In the genomic region with DNA sequence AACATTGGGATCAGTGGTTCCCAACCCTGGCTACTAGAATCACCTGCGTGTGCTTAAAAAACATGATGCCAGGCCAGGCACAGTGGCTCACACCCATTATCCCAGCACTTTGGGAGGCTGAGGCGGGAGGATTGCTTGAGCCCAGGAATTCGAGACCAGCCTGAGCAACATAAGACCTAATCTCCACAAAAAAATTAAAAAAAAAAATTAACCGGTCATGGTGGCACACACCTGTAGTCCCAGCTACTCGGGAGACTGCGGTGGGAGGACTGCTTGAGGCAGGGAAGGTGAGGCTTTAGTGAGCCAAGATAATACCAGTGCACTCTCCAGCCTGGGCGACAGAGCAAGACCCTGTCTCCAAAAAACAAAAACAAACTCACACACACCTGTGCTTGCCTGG, we compare ENCODE assay signal across 17 cellular contexts. TPM values are rescaled to one million over a fixed set of nuclear protein-coding genes. Genes with fewer than 3 reads are reported as not detected.
A peak's percentile ranks its signal among the peaks of the same experiment; 100 is the strongest.
DNase-seq lines count a peak whose midpoint lies in the region; ATAC-seq, FAIRE-seq and TF ChIP-seq lines count a peak whose summit lies in the region.
"Had no signal": no experiment of that assay in that cellular context is flagged by ENCODE, and none has a peak within 500 bp of the region (broad histone marks: within the 10 kb centered on the region; RNA-seq: fewer than 3 reads in every experiment).

No MANE protein-coding gene starts in this region.

- CTCF ChIA-PET in CD8-positive, alpha-beta T cell (lab: Charles Lee), result interaction anchor here (0.8 to 1.5 kb wide), 4 partner anchors 10 to 42 kb away, joined by 3 to 7 read pairs (median 3); no protein-coding TSS in a partner anchor
- CTCF ChIA-PET in T-cell (lab: Charles Lee), result interaction anchor here (0.6 kb wide), 2 partner anchors 43 to 1089 kb away, joined by 3 to 6 read pairs; no protein-coding TSS in a partner anchor

- no peaks in the 10 kb centered on the region for H3K36me3 ChIP-seq in CD8-positive, alpha-beta T cell (ENCODE audit: insufficient read depth, low read length)
- H3K36me3 ChIP-seq in sigmoid colon, result peaks cover 0 to 9% (median 2%) of the 10 kb centered on the region in 4 donors

- POLR2A ChIA-PET in CD8-positive, alpha-beta T cell (lab: Charles Lee), result no interaction called here
- POLR2A ChIA-PET in T-cell (lab: Charles Lee), result no interaction called here

- WGBS in sigmoid colon, 2 donors, result 92 to 95% methylated on average over 7 of the region's 7 CpGs

- peaks cover 60% of the 10 kb centered on the region for H3K4me1 Mint-ChIP-seq in CD8-positive, alpha-beta T cell (ENCODE audit: low read depth)
- H3K4me1 Mint-ChIP-seq in T-cell, result peaks cover 49 to 64% (median 64%) of the 10 kb centered on the region in 3 donors

- intact Hi-C loops in CD8-positive, alpha-beta T cell (cut with DNase I, micrococcal nuclease), result loop anchor here (5.0 kb wide), 6 partner anchors 318 to 1713 kb away; partner anchors contain the start of genes C12orf76 (in 1 of the 2), IFT81 (in 1 of the 2), ISCU (in 1 of the 2) and PPP1CC (in 1 of the 2)
- intact Hi-C loops in sigmoid colon (cut with DNase I), result no loop called here

- no peaks in the 10 kb centered on the region for H3K9me3 Mint-ChIP-seq in CD8-positive, alpha-beta T cell
- no peaks in the 10 kb centered on the region for H3K9me3 Mint-ChIP-seq in T-cell
- H3K9me3 Mint-ChIP-seq: stimulated activated naive B cell treated with anti-CD40 and anti-IgM and Interleukin-4, amounts not matched to agents 10 μg/mL and 1 μg/mL and 100 μg/mL, for 72 hours had no signal

- H3K27ac ChIP-seq in CD8-positive, alpha-beta T cell (ENCODE audit: low read depth, low read length), result no peak overlapping the region
- H3K27ac ChIP-seq in sigmoid colon, result peak overlapping the region; percentile 95 to 98 (median 97)
- H3K27ac ChIP-seq: VCaP had no signal

- no peak overlapping the region for H3K4me3 ChIP-seq in CD8-positive, alpha-beta T cell (ENCODE audit: low read depth, low read length)
- H3K4me3 ChIP-seq in fibroblast of villous mesenchyme (ENCODE audit: low read depth, low read length) (peak overlapping the region; percentile 98), sigmoid colon (peak overlapping the region in 2 of 4 donors; percentile 63 to 90)

- TF ChIP-seq POLR2A in sigmoid colon (IDR thresholded peaks at IDR 0.05), result no peak

- no peak for DNase-seq in CD8-positive, alpha-beta T cell
- DNase-seq in T-cell (no peak), fibroblast of villous mesenchyme (ENCODE audit: low read depth) (no peak), sigmoid colon (no peak), D721Med (ENCODE audit: insufficient read length, low spot score) (no peak), HuH-7 (ENCODE audit: low spot score) (no peak)
- DNase-seq: activated CD8-positive, alpha-beta memory T cell treated with anti-CD3 and anti-CD28 coated beads, Interleukin-2, amount 50 U/mL, for 48 hours; anterior cingulate cortex; COR-L47; foreskin melanocyte; NCI-H2171 treated with DMSO at 0.1 percent for 48 hours; stimulated activated CD4-positive, alpha-beta T cell treated with anti-CD3 and anti-CD28 coated beads, Interleukin-4, amount 100 ng/mL, for 4 hours; stimulated activated naive B cell treated with anti-CD40 and anti-IgM and Interleukin-4, amounts not matched to agents 10 μg/mL and 1 μg/mL and 100 μg/mL, for 72 hours had no signal

- H3K27ac Mint-ChIP-seq in CD8-positive, alpha-beta T cell, result peak overlapping the region; percentile 27
- no peak overlapping the region for H3K27ac Mint-ChIP-seq in T-cell

- H3K27me3 ChIP-seq in CD8-positive, alpha-beta T cell (ENCODE audit: insufficient read depth, low read length), result no peaks in the 10 kb centered on the region
- no peaks in the 10 kb centered on the region for H3K27me3 ChIP-seq in sigmoid colon

- TF ChIP-seq CTCF in CD8-positive, alpha-beta T cell (IDR thresholded peaks at IDR 0.05), result no peak
- TF ChIP-seq CTCF in fibroblast of villous mesenchyme (IDR thresholded peaks at IDR 0.05; ENCODE audit: insufficient read depth, low read depth, low read length), result no peak
- TF ChIP-seq CTCF in sigmoid colon (IDR thresholded peaks at IDR 0.05), result no peak
- TF ChIP-seq CTCF in D721Med (IDR thresholded peaks at IDR 0.05; ENCODE audit: insufficient read depth, missing control alignments), result no peak

- no peak for TF ChIP-seq EP300 in sigmoid colon (IDR thresholded peaks at IDR 0.05)

- peaks cover 18% of the 10 kb centered on the region for H3K36me3 Mint-ChIP-seq in CD8-positive, alpha-beta T cell
- peaks cover 6% of the 10 kb centered on the region for H3K36me3 Mint-ChIP-seq in T-cell

- no peaks in the 10 kb centered on the region for H3K9me3 ChIP-seq in CD8-positive, alpha-beta T cell (ENCODE audit: low read length)
- no peaks in the 10 kb centered on the region for H3K9me3 ChIP-seq in sigmoid colon

- H3K4me3 Mint-ChIP-seq in CD8-positive, alpha-beta T cell, result peak overlapping the region; percentile 12
- peak overlapping the region; percentile 18 to 99 (median 98) for H3K4me3 Mint-ChIP-seq in T-cell

- peaks cover 37% of the 10 kb centered on the region for H3K4me1 ChIP-seq in CD8-positive, alpha-beta T cell (ENCODE audit: insufficient read depth, low read length)
- H3K4me1 ChIP-seq in sigmoid colon, result peaks cover 0 to 82% (median 73%) of the 10 kb centered on the region in 4 donors

- FAIRE-seq in D721Med (lab: Jason Lieb, UNC), result no peak
- FAIRE-seq: islet of Langerhans had no signal

- H3K27me3 Mint-ChIP-seq in CD8-positive, alpha-beta T cell (ENCODE audit: low read depth), result no peaks in the 10 kb centered on the region
- no peaks in the 10 kb centered on the region for H3K27me3 Mint-ChIP-seq in T-cell
- H3K27me3 Mint-ChIP-seq: stimulated activated naive B cell treated with anti-CD40 and anti-IgM and Interleukin-4, amounts not matched to agents 10 μg/mL and 1 μg/mL and 100 μg/mL, for 72 hours had no signal

- no peak for ATAC-seq in CD8-positive, alpha-beta T cell
- ATAC-seq in T-cell (replicated peaks in 1 of 4) (no peak), GM18868 (IDR thresholded peaks at IDR 0.05; ENCODE audit: unreplicated experiment) (no peak), HG02623 (IDR thresholded peaks at IDR 0.05; ENCODE audit: unreplicated experiment) (no peak)
- ATAC-seq: stimulated activated naive B cell treated with anti-CD40 and anti-IgM and Interleukin-4, amounts not matched to agents 10 μg/mL and 1 μg/mL and 100 μg/mL, for 72 hours had no signal

RNA-seq across cellular contexts. Expression of gene KCTD10, which starts 2.0 kb away (rescaled TPM):
- 10 to 100 TPM; 26.2 to 31.3 TPM for total RNA-seq in CD8-positive, alpha-beta T cell
- total RNA-seq in T-cell (10 to 100 TPM; 28.1 to 30.8 (median 28.6) TPM), fibroblast of villous mesenchyme (105 and 129 TPM in 2 replicates), sigmoid colon (100 to 1,000 TPM in 2 of 4 donors, 10 to 100 TPM in 2; 82.8 to 123 (median 101) TPM)
- 10 to 100 TPM; 53.5 to 79.8 (median 54.2) TPM for polyA plus RNA-seq in sigmoid colon

RNA-seq across cellular contexts. Expression of gene UBE3B, which starts 2.3 kb away (rescaled TPM):
- 10 to 100 TPM; 16.5 to 17.8 TPM for total RNA-seq in CD8-positive, alpha-beta T cell
- total RNA-seq in T-cell (10 to 100 TPM; 34.4 to 49.9 (median 43.5) TPM), fibroblast of villous mesenchyme (34.1 and 51.4 TPM in 2 replicates), sigmoid colon (10 to 100 TPM; 48.4 to 67.7 (median 56.2) TPM)
- 10 to 100 TPM; 15.3 to 20.8 (median 16.2) TPM for polyA plus RNA-seq in sigmoid colon
